Comparison of ENCODE assay signal across 24 cellular contexts in the genomic region with DNA sequence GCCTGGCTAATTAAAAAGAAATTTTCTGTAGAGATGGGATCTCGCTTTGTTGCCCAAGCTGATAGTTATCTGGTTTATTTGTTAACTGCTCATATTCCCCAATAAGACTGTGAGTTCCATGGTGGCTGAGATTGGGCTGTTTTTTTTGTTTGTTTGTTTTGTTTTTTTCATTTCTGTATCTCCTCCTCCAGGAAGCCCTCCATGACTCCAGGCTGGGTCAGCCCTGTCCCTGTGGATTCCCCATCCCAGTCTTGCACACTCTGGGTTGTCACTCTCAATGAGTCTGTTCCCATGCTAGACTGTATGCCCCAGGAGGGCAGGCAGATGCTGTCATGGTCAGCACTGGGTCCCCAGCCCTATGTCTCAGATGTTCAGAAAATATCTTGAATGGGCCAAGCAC. TPM values are rescaled to one million over a fixed set of nuclear protein-coding genes. Genes with fewer than 3 reads are reported as not detected.
DNase-seq lines count a peak whose midpoint lies in the region; ATAC-seq, FAIRE-seq and TF ChIP-seq lines count a peak whose summit lies in the region.
"Had no signal": no experiment of that assay in that cellular context is flagged by ENCODE, and none has a peak within 500 bp of the region (broad histone marks: within the 10 kb centered on the region; RNA-seq: fewer than 3 reads in every experiment).

No MANE protein-coding gene starts in this region.

- peak overlapping the region; percentile 19 for H3K4me3 Mint-ChIP-seq in activated T-helper 1 cell treated with anti-CD3 and anti-CD28 coated beads, Interleukin-12 subunit alpha, Interleukin-12 subunit beta, Interleukin-2, Interleukin-4 antibody, amounts not matched to agents 30 ng/mL and 10 ng/mL and 1 ng/mL, durations not matched to agents 14 hours and 24 hours and 36 hours
- H3K4me3 Mint-ChIP-seq: GM23338 had no signal

- ATAC-seq in HepG2: no peak
- ATAC-seq in right lobe of liver: no peak
- ATAC-seq: GM23338, HCT116 had no signal

- no peaks in the 10 kb centered on the region; a peak in 1 of 5 replicates for H3K27me3 ChIP-seq in HepG2 (ENCODE audit: control insufficient read depth in 1 of 2, insufficient read depth in 2 of 2, low read length in 2 of 2)
- H3K27me3 ChIP-seq in right lobe of liver: no peaks in the 10 kb centered on the region
- H3K27me3 ChIP-seq in parathyroid adenoma (ENCODE audit: control insufficient read depth, insufficient read depth, low read length): no peaks in the 10 kb centered on the region
- H3K27me3 ChIP-seq: BE2C had no signal

- FAIRE-seq in HepG2 (lab: Jason Lieb, UNC): no peak
- FAIRE-seq: GM12892, GM18507 had no signal

- no peaks in the 10 kb centered on the region for H4K20me1 ChIP-seq in HepG2 (ENCODE audit: insufficient read depth, low read length)

- TF ChIP-seq POLR2A in HepG2 (IDR thresholded peaks at IDR 0.05; ENCODE audit: insufficient read depth in 1 of 2, low read depth in 2 of 2, low read length in 2 of 2) (no peak), right lobe of liver (IDR thresholded peaks at IDR 0.05) (no peak)

- H3K9ac ChIP-seq in HepG2 (ENCODE audit: insufficient read depth, low read depth, low read length): no peak overlapping the region
- H3K9ac ChIP-seq in parathyroid adenoma: no peak overlapping the region

- H3K27ac Mint-ChIP-seq in activated T-helper 1 cell treated with anti-CD3 and anti-CD28 coated beads, Interleukin-12 subunit alpha, Interleukin-12 subunit beta, Interleukin-2, Interleukin-4 antibody, amounts not matched to agents 30 ng/mL and 10 ng/mL and 1 ng/mL, durations not matched to agents 14 hours and 24 hours and 36 hours: no peak overlapping the region
- H3K27ac Mint-ChIP-seq: CD4-positive, CD25-positive, alpha-beta regulatory T cell; GM23338 had no signal

- H3K9me3 ChIP-seq in HepG2 (ENCODE audit: low read length) (no peaks in the 10 kb centered on the region), right lobe of liver (no peaks in the 10 kb centered on the region), parathyroid adenoma (ENCODE audit: control insufficient read depth, low read length) (no peaks in the 10 kb centered on the region)
- H3K9me3 ChIP-seq: BE2C, Caco-2 had no signal

- intact Hi-C loops in HepG2 (cut with micrococcal nuclease; ENCODE audit: unreplicated experiment) (no loop called here), right lobe of liver (cut with DNase I) (loop anchor here in 1 of 2 donors (10.0 kb wide), 1 partner anchor 111 kb away; no protein-coding TSS in a partner anchor)
- intact Hi-C loops in activated T-helper 1 cell treated with anti-CD3 and anti-CD28 coated beads, Interleukin-12 subunit alpha, Interleukin-12 subunit beta, Interleukin-2, Interleukin-4 antibody, amounts not matched to agents 30 ng/mL and 10 ng/mL and 1 ng/mL, durations not matched to agents 14 hours and 24 hours and 36 hours (cut with micrococcal nuclease): no loop called here

- no peak overlapping the region for H3K4me2 ChIP-seq in HepG2 (ENCODE audit: low read depth, low read length)
- H3K4me2 ChIP-seq in parathyroid adenoma (ENCODE audit: low read length): peak overlapping the region; percentile 2
- H3K4me2 ChIP-seq: GM23338 had no signal

- 100% methylated on average over 1 of the region's 1 CpG for WGBS in HepG2 (ENCODE audit: low lambda C conversion rate)
- WGBS in right lobe of liver (ENCODE audit: insufficient coverage, low coverage, low lambda C conversion rate, missing lambda C conversion rate): 100% methylated on average over 1 of the region's 1 CpG

- CTCF ChIA-PET in HepG2 (lab: Yijun Ruan, JAX; ENCODE audit: low intra/inter-chr PET ratio, low total read pairs): no interaction called here

- H3K79me2 ChIP-seq in HepG2 (ENCODE audit: insufficient read depth, low read length): no peaks in the 10 kb centered on the region
- peaks cover 7% of the 10 kb centered on the region for H3K79me2 ChIP-seq in parathyroid adenoma

- H3K27me3 Mint-ChIP-seq in activated T-helper 1 cell treated with anti-CD3 and anti-CD28 coated beads, Interleukin-12 subunit alpha, Interleukin-12 subunit beta, Interleukin-2, Interleukin-4 antibody, amounts not matched to agents 30 ng/mL and 10 ng/mL and 1 ng/mL, durations not matched to agents 14 hours and 24 hours and 36 hours (ENCODE audit: insufficient read depth): no peaks in the 10 kb centered on the region
- H3K27me3 Mint-ChIP-seq: CD4-positive, CD25-positive, alpha-beta regulatory T cell had no signal

- H3K36me3 Mint-ChIP-seq in activated T-helper 1 cell treated with anti-CD3 and anti-CD28 coated beads, Interleukin-12 subunit alpha, Interleukin-12 subunit beta, Interleukin-2, Interleukin-4 antibody, amounts not matched to agents 30 ng/mL and 10 ng/mL and 1 ng/mL, durations not matched to agents 14 hours and 24 hours and 36 hours (ENCODE audit: low read depth): peaks cover 18% of the 10 kb centered on the region

- peaks cover 21% of the 10 kb centered on the region for H3K4me1 Mint-ChIP-seq in activated T-helper 1 cell treated with anti-CD3 and anti-CD28 coated beads, Interleukin-12 subunit alpha, Interleukin-12 subunit beta, Interleukin-2, Interleukin-4 antibody, amounts not matched to agents 30 ng/mL and 10 ng/mL and 1 ng/mL, durations not matched to agents 14 hours and 24 hours and 36 hours (ENCODE audit: low read depth)

- H3K36me3 ChIP-seq in HepG2 (replicated peaks in 1 of 2; ENCODE audit: control insufficient read depth in 1 of 2, insufficient read depth in 2 of 2, low read length in 2 of 2): no peaks in the 10 kb centered on the region
- no peaks in the 10 kb centered on the region for H3K36me3 ChIP-seq in right lobe of liver
- H3K36me3 ChIP-seq in parathyroid adenoma (ENCODE audit: control insufficient read depth, insufficient read depth, low read length): no peaks in the 10 kb centered on the region
- H3K36me3 ChIP-seq: BE2C had no signal

- TF ChIP-seq EP300 in HepG2 (IDR thresholded peaks at IDR 0.05; ENCODE audit: low read depth in 2 of 2, low read length in 2 of 2) (no peak), HepG2 (CRISPR knock-in tag; IDR thresholded peaks at IDR 0.05; ENCODE audit: borderline replicate concordance) (no peak)

- TF ChIP-seq RAD21 in HepG2 (CRISPR knock-in tag; IDR thresholded peaks at IDR 0.05): no peak

- no peak overlapping the region for H3K27ac ChIP-seq in HepG2 (ENCODE audit: extremely low read length, insufficient read depth, low read length)
- H3K27ac ChIP-seq in right lobe of liver: no peak overlapping the region
- H3K27ac ChIP-seq in parathyroid adenoma: peak overlapping the region; percentile 89

- no peak overlapping the region for H2AFZ ChIP-seq in HepG2 (ENCODE audit: low read length)
- H2AFZ ChIP-seq in parathyroid adenoma: no peak overlapping the region
- H2AFZ ChIP-seq: GM23338 had no signal

- TF ChIP-seq CTCF in HepG2 (CRISPR knock-in tag; IDR thresholded peaks at IDR 0.05) (no peak), right lobe of liver (IDR thresholded peaks at IDR 0.05) (no peak), parathyroid adenoma (IDR thresholded peaks at IDR 0.05) (no peak)

- in situ Hi-C loops in HepG2 (cut with HindIII; ENCODE audit: extremely low pct_ligation_motif_present, low pct_unique_long_range_greater_than_20kb): no loop called here

- no peaks in the 10 kb centered on the region for H3K9me3 Mint-ChIP-seq in activated T-helper 1 cell treated with anti-CD3 and anti-CD28 coated beads, Interleukin-12 subunit alpha, Interleukin-12 subunit beta, Interleukin-2, Interleukin-4 antibody, amounts not matched to agents 30 ng/mL and 10 ng/mL and 1 ng/mL, durations not matched to agents 14 hours and 24 hours and 36 hours
- H3K9me3 Mint-ChIP-seq: CD4-positive, CD25-positive, alpha-beta regulatory T cell; CD8-positive, alpha-beta memory T cell had no signal

- POLR2A ChIA-PET in HepG2 (lab: Yijun Ruan, JAX): no interaction called here

- DNase-seq in HepG2 (ENCODE audit: low spot score): no peak
- no peak for DNase-seq in right lobe of liver
- DNase-seq in activated T-helper 1 cell treated with anti-CD3 and anti-CD28 coated beads, Interleukin-12 subunit alpha, Interleukin-12 subunit beta, Interleukin-2, Interleukin-4 antibody, amounts not matched to agents 30 ng/mL and 10 ng/mL and 1 ng/mL, durations not matched to agents 14 hours and 24 hours and 36 hours (ENCODE audit: low spot score): no peak
- no peak for DNase-seq in NCI-H2029 treated with DMSO at 0.1 percent for 48 hours (lab: John Stamatoyannopoulos, UW)
- no peak for DNase-seq in COLO829 (ENCODE audit: low spot score)
- DNase-seq: ACHN; BE2C; C1 segment of cervical spinal cord; Caco-2; CD4-positive, CD25-positive, alpha-beta regulatory T cell; CD8-positive, alpha-beta memory T cell; DMS153; DMS79; GDM1; H7; IMR-90; KBM-7 had no signal

- peaks cover 33% of the 10 kb centered on the region for H3K4me1 ChIP-seq in HepG2 (ENCODE audit: insufficient read depth, low read length)
- peaks cover 0 to 9% (median 4%) of the 10 kb centered on the region in 4 donors for H3K4me1 ChIP-seq in right lobe of liver
- peaks cover 35% of the 10 kb centered on the region for H3K4me1 ChIP-seq in parathyroid adenoma
- H3K4me1 ChIP-seq: BE2C had no signal

- BruUV-seq in HepG2 (replicated peaks; lab: Mats Ljungman, UMichigan): no TSS peak

- H3K4me3 ChIP-seq in HepG2 (replicated peaks in 1 of 3; ENCODE audit: insufficient read depth in 1 of 3, low read depth in 2 of 3, low read length in 3 of 3) (no peak overlapping the region), right lobe of liver (no peak overlapping the region), parathyroid adenoma (ENCODE audit: low read depth, low read length) (no peak overlapping the region)
- H3K4me3 ChIP-seq: GM23338 had no signal

RNA-seq across cellular contexts. Expression of a gene that starts 2.9 kb away (rescaled TPM):
- total RNA-seq in HepG2 (2016; rRNA removed; fragmentation: Illumina TruSeq; extraction: Trizol): 7.3 and 7.6 TPM in 2 replicates
- 1.6 and 3.5 TPM in 2 replicates for total RNA-seq in HepG2 (2016; cell fraction: cytosol; rRNA removed; fragmentation: Illumina TruSeq; extraction: Trizol; ENCODE audit: low read depth)
- 4.2 and 9.1 TPM in 2 replicates for total RNA-seq in HepG2 (2016; cell fraction: insoluble cytoplasmic fraction; rRNA removed; fragmentation: Illumina TruSeq; extraction: Trizol)
- 2.2 and 3.2 TPM in 2 replicates for total RNA-seq in HepG2 (2016; cell fraction: membrane; rRNA removed; fragmentation: Illumina TruSeq; extraction: Trizol)
- total RNA-seq in HepG2 (2016; cell fraction: nucleus; rRNA removed; fragmentation: Illumina TruSeq; extraction: Trizol): 8.8 and 13.4 TPM in 2 replicates
- 12.9 and 16.6 TPM in 2 replicates for polyA plus RNA-seq in HepG2 (2011; rRNA removed)
- 7.9 and 8.5 TPM in 2 replicates for polyA plus RNA-seq in HepG2 (2011; cell fraction: cytosol; rRNA removed)
- 74.5 and 101 TPM in 2 replicates for polyA plus RNA-seq in HepG2 (2011; cell fraction: nucleus; rRNA removed)
- polyA plus RNA-seq in HepG2 (2012): 10.9 and 17.5 TPM in 2 replicates
- 0.88 and 1.0 TPM in 2 replicates for polyA plus RNA-seq in HepG2 (2016; cell fraction: cytosol; fragmentation: Illumina TruSeq; extraction: Trizol; ENCODE audit: low read depth)
- polyA plus RNA-seq in HepG2 (2016; cell fraction: insoluble cytoplasmic fraction; fragmentation: Illumina TruSeq; extraction: Trizol; ENCODE audit: low read depth): 3.1 and 4.1 TPM in 2 replicates
- polyA plus RNA-seq in HepG2 (2016; cell fraction: membrane; fragmentation: Illumina TruSeq; extraction: Trizol; ENCODE audit: low read depth): 1.2 and 3.4 TPM in 2 replicates
- 25.5 and 27.6 TPM in 2 replicates for polyA plus RNA-seq in HepG2 (2016; cell fraction: nucleus; fragmentation: Illumina TruSeq; extraction: Trizol; ENCODE audit: insufficient read depth, low read depth)
- 40.9 and 76.3 TPM in 2 replicates for polyA minus RNA-seq in HepG2 (2011; rRNA and poly(A)+ RNA removed; ENCODE audit: low replicate concordance)
- polyA minus RNA-seq in HepG2 (2011; cell fraction: cytosol; rRNA and poly(A)+ RNA removed): 13.7 and 15.5 TPM in 2 replicates
- 15.0 and 16.1 TPM in 2 replicates for polyA minus RNA-seq in HepG2 (2011; cell fraction: nucleus; rRNA and poly(A)+ RNA removed)
- total RNA-seq in right lobe of liver: 10 to 100 TPM; 12.6 to 19.7 (median 13.8) TPM
- 148 and 152 TPM in 2 replicates for total RNA-seq in activated T-helper 1 cell treated with anti-CD3 and anti-CD28 coated beads, Interleukin-12 subunit alpha, Interleukin-12 subunit beta, Interleukin-2, Interleukin-4 antibody, amounts not matched to agents 30 ng/mL and 10 ng/mL and 1 ng/mL, durations not matched to agents 14 hours and 24 hours and 36 hours

RNA-seq across cellular contexts. Expression of a gene that starts 31.7 kb away (rescaled TPM):
- total RNA-seq in HepG2 (2016; rRNA removed; fragmentation: Illumina TruSeq; extraction: Trizol) (0.15 TPM in 1 of 2 replicates, not detected in the other), right lobe of liver (under 1 TPM in 4 of 6 experiments, not detected in 2; 0.07 to 0.23 (median 0.18) TPM)
- not detected in 2 replicates for total RNA-seq in HepG2 (2016; cell fraction: cytosol; rRNA removed; fragmentation: Illumina TruSeq; extraction: Trizol; ENCODE audit: low read depth)
- not detected in 2 replicates for total RNA-seq in HepG2 (2016; cell fraction: insoluble cytoplasmic fraction; rRNA removed; fragmentation: Illumina TruSeq; extraction: Trizol)
- 0.07 TPM in 1 of 2 replicates, not detected in the other for total RNA-seq in HepG2 (2016; cell fraction: membrane; rRNA removed; fragmentation: Illumina TruSeq; extraction: Trizol)
- total RNA-seq in HepG2 (2016; cell fraction: nucleus; rRNA removed; fragmentation: Illumina TruSeq; extraction: Trizol): not detected in 2 replicates
- 1.2 and 1.7 TPM in 2 replicates for polyA plus RNA-seq in HepG2 (2011; rRNA removed)
- polyA plus RNA-seq in HepG2 (2011; cell fraction: cytosol; rRNA removed): 0.23 and 0.27 TPM in 2 replicates
- polyA plus RNA-seq in HepG2 (2011; cell fraction: nucleus; rRNA removed): 10.6 TPM in 2 replicates
- polyA plus RNA-seq in HepG2 (2012): 1.3 and 2.2 TPM in 2 replicates
- not detected in 2 replicates for polyA plus RNA-seq in HepG2 (2016; cell fraction: cytosol; fragmentation: Illumina TruSeq; extraction: Trizol; ENCODE audit: low read depth)
- not detected in 2 replicates for polyA plus RNA-seq in HepG2 (2016; cell fraction: insoluble cytoplasmic fraction; fragmentation: Illumina TruSeq; extraction: Trizol; ENCODE audit: low read depth)
- polyA plus RNA-seq in HepG2 (2016; cell fraction: membrane; fragmentation: Illumina TruSeq; extraction: Trizol; ENCODE audit: low read depth): not detected in 2 replicates
- polyA plus RNA-seq in HepG2 (2016; cell fraction: nucleus; fragmentation: Illumina TruSeq; extraction: Trizol; ENCODE audit: insufficient read depth, low read depth): 0.31 TPM in 2 replicates
- 0.47 and 2.5 TPM in 2 replicates for polyA minus RNA-seq in HepG2 (2011; rRNA and poly(A)+ RNA removed; ENCODE audit: low replicate concordance)
- polyA minus RNA-seq in HepG2 (2011; cell fraction: cytosol; rRNA and poly(A)+ RNA removed): 0.59 TPM in 1 of 2 replicates, not detected in the other
- 4.5 and 7.2 TPM in 2 replicates for polyA minus RNA-seq in HepG2 (2011; cell fraction: nucleus; rRNA and poly(A)+ RNA removed)
- 4.3 and 6.1 TPM in 2 replicates for total RNA-seq in activated T-helper 1 cell treated with anti-CD3 and anti-CD28 coated beads, Interleukin-12 subunit alpha, Interleukin-12 subunit beta, Interleukin-2, Interleukin-4 antibody, amounts not matched to agents 30 ng/mL and 10 ng/mL and 1 ng/mL, durations not matched to agents 14 hours and 24 hours and 36 hours
- total RNA-seq: Daoy, H7 had no signal

RNA-seq across cellular contexts. Expression of a gene that starts 34.3 kb away (rescaled TPM):
- total RNA-seq in HepG2 (2016; rRNA removed; fragmentation: Illumina TruSeq; extraction: Trizol) (not detected in 2 replicates), right lobe of liver (1 to 10 TPM in 4 of 6 experiments, under 1 TPM in 2; 0.83 to 3.1 (median 1.3) TPM)
- total RNA-seq in HepG2 (2016; cell fraction: cytosol; rRNA removed; fragmentation: Illumina TruSeq; extraction: Trizol; ENCODE audit: low read depth): not detected in 2 replicates
- total RNA-seq in HepG2 (2016; cell fraction: insoluble cytoplasmic fraction; rRNA removed; fragmentation: Illumina TruSeq; extraction: Trizol): not detected in 2 replicates
- total RNA-seq in HepG2 (2016; cell fraction: membrane; rRNA removed; fragmentation: Illumina TruSeq; extraction: Trizol): not detected in 2 replicates
- not detected in 2 replicates for total RNA-seq in HepG2 (2016; cell fraction: nucleus; rRNA removed; fragmentation: Illumina TruSeq; extraction: Trizol)
- 0.15 TPM in 1 of 2 replicates, not detected in the other for polyA plus RNA-seq in HepG2 (2011; rRNA removed)
- not detected in 2 replicates for polyA plus RNA-seq in HepG2 (2011; cell fraction: cytosol; rRNA removed)
- polyA plus RNA-seq in HepG2 (2011; cell fraction: nucleus; rRNA removed): not detected in 2 replicates
- not detected in 2 replicates for polyA plus RNA-seq in HepG2 (2012)
- polyA plus RNA-seq in HepG2 (2016; cell fraction: cytosol; fragmentation: Illumina TruSeq; extraction: Trizol; ENCODE audit: low read depth): not detected in 2 replicates
- polyA plus RNA-seq in HepG2 (2016; cell fraction: insoluble cytoplasmic fraction; fragmentation: Illumina TruSeq; extraction: Trizol; ENCODE audit: low read depth): not detected in 2 replicates
- not detected in 2 replicates for polyA plus RNA-seq in HepG2 (2016; cell fraction: membrane; fragmentation: Illumina TruSeq; extraction: Trizol; ENCODE audit: low read depth)
- polyA plus RNA-seq in HepG2 (2016; cell fraction: nucleus; fragmentation: Illumina TruSeq; extraction: Trizol; ENCODE audit: insufficient read depth, low read depth): not detected in 2 replicates
- 0.12 TPM in 1 of 2 replicates, not detected in the other for polyA minus RNA-seq in HepG2 (2011; rRNA and poly(A)+ RNA removed; ENCODE audit: low replicate concordance)
- not detected in 2 replicates for polyA minus RNA-seq in HepG2 (2011; cell fraction: cytosol; rRNA and poly(A)+ RNA removed)
- polyA minus RNA-seq in HepG2 (2011; cell fraction: nucleus; rRNA and poly(A)+ RNA removed): not detected in 2 replicates
- total RNA-seq in activated T-helper 1 cell treated with anti-CD3 and anti-CD28 coated beads, Interleukin-12 subunit alpha, Interleukin-12 subunit beta, Interleukin-2, Interleukin-4 antibody, amounts not matched to agents 30 ng/mL and 10 ng/mL and 1 ng/mL, durations not matched to agents 14 hours and 24 hours and 36 hours: not detected in 2 replicates
- total RNA-seq: A172; Caco-2; CD4-positive, CD25-positive, alpha-beta regulatory T cell; CD8-positive, alpha-beta memory T cell; Daoy; IMR-90 had no signal
- polyA plus RNA-seq: CD4-positive, CD25-positive, alpha-beta regulatory T cell; CD8-positive, alpha-beta memory T cell had no signal

RNA-seq across cellular contexts. Expression of a gene that starts 51.7 kb away (rescaled TPM):
- total RNA-seq in HepG2 (2016; rRNA removed; fragmentation: Illumina TruSeq; extraction: Trizol): 7.8 and 8.3 TPM in 2 replicates
- total RNA-seq in HepG2 (2016; cell fraction: cytosol; rRNA removed; fragmentation: Illumina TruSeq; extraction: Trizol; ENCODE audit: low read depth): 0.81 and 1.1 TPM in 2 replicates
- 9.0 and 9.2 TPM in 2 replicates for total RNA-seq in HepG2 (2016; cell fraction: insoluble cytoplasmic fraction; rRNA removed; fragmentation: Illumina TruSeq; extraction: Trizol)
- 3.3 and 3.4 TPM in 2 replicates for total RNA-seq in HepG2 (2016; cell fraction: membrane; rRNA removed; fragmentation: Illumina TruSeq; extraction: Trizol)
- total RNA-seq in HepG2 (2016; cell fraction: nucleus; rRNA removed; fragmentation: Illumina TruSeq; extraction: Trizol): 3.2 and 4.2 TPM in 2 replicates
- polyA plus RNA-seq in HepG2 (2011; rRNA removed): 16.6 and 17.7 TPM in 2 replicates
- polyA plus RNA-seq in HepG2 (2011; cell fraction: cytosol; rRNA removed): 13.1 and 15.8 TPM in 2 replicates
- polyA plus RNA-seq in HepG2 (2011; cell fraction: nucleus; rRNA removed): 7.5 and 8.6 TPM in 2 replicates
- polyA plus RNA-seq in HepG2 (2012): 5.2 and 7.4 TPM in 2 replicates
- polyA plus RNA-seq in HepG2 (2016; cell fraction: cytosol; fragmentation: Illumina TruSeq; extraction: Trizol; ENCODE audit: low read depth): 0.77 TPM in 2 replicates
- 10.0 and 10.6 TPM in 2 replicates for polyA plus RNA-seq in HepG2 (2016; cell fraction: insoluble cytoplasmic fraction; fragmentation: Illumina TruSeq; extraction: Trizol; ENCODE audit: low read depth)
- 1.6 and 2.3 TPM in 2 replicates for polyA plus RNA-seq in HepG2 (2016; cell fraction: membrane; fragmentation: Illumina TruSeq; extraction: Trizol; ENCODE audit: low read depth)
- polyA plus RNA-seq in HepG2 (2016; cell fraction: nucleus; fragmentation: Illumina TruSeq; extraction: Trizol; ENCODE audit: insufficient read depth, low read depth): 7.8 and 8.0 TPM in 2 replicates
- 21.3 and 30.2 TPM in 2 replicates for polyA minus RNA-seq in HepG2 (2011; rRNA and poly(A)+ RNA removed; ENCODE audit: low replicate concordance)
- 7.1 and 7.5 TPM in 2 replicates for polyA minus RNA-seq in HepG2 (2011; cell fraction: cytosol; rRNA and poly(A)+ RNA removed)
- polyA minus RNA-seq in HepG2 (2011; cell fraction: nucleus; rRNA and poly(A)+ RNA removed): 2.6 and 3.0 TPM in 2 replicates
- total RNA-seq in right lobe of liver: 10 to 100 TPM in 2 of 6 experiments, 1 to 10 TPM in 4; 6.7 to 18.1 (median 8.1) TPM
- 12.1 and 16.2 TPM in 2 replicates for total RNA-seq in activated T-helper 1 cell treated with anti-CD3 and anti-CD28 coated beads, Interleukin-12 subunit alpha, Interleukin-12 subunit beta, Interleukin-2, Interleukin-4 antibody, amounts not matched to agents 30 ng/mL and 10 ng/mL and 1 ng/mL, durations not matched to agents 14 hours and 24 hours and 36 hours

RNA-seq across cellular contexts. Expression of a gene that starts 55.5 kb away (rescaled TPM):
- total RNA-seq in HepG2 (2016; rRNA removed; fragmentation: Illumina TruSeq; extraction: Trizol): 485 and 593 TPM in 2 replicates
- 546 and 637 TPM in 2 replicates for total RNA-seq in HepG2 (2016; cell fraction: cytosol; rRNA removed; fragmentation: Illumina TruSeq; extraction: Trizol; ENCODE audit: low read depth)
- 493 and 623 TPM in 2 replicates for total RNA-seq in HepG2 (2016; cell fraction: insoluble cytoplasmic fraction; rRNA removed; fragmentation: Illumina TruSeq; extraction: Trizol)
- 348 and 425 TPM in 2 replicates for total RNA-seq in HepG2 (2016; cell fraction: membrane; rRNA removed; fragmentation: Illumina TruSeq; extraction: Trizol)
- total RNA-seq in HepG2 (2016; cell fraction: nucleus; rRNA removed; fragmentation: Illumina TruSeq; extraction: Trizol): 161 and 163 TPM in 2 replicates
- polyA plus RNA-seq in HepG2 (2011; rRNA removed): 284 and 299 TPM in 2 replicates
- polyA plus RNA-seq in HepG2 (2011; cell fraction: cytosol; rRNA removed): 310 and 320 TPM in 2 replicates
- polyA plus RNA-seq in HepG2 (2011; cell fraction: nucleus; rRNA removed): 64.5 and 68.4 TPM in 2 replicates
- polyA plus RNA-seq in HepG2 (2012): 162 and 279 TPM in 2 replicates
- 325 and 406 TPM in 2 replicates for polyA plus RNA-seq in HepG2 (2016; cell fraction: cytosol; fragmentation: Illumina TruSeq; extraction: Trizol; ENCODE audit: low read depth)
- polyA plus RNA-seq in HepG2 (2016; cell fraction: insoluble cytoplasmic fraction; fragmentation: Illumina TruSeq; extraction: Trizol; ENCODE audit: low read depth): 334 and 359 TPM in 2 replicates
- 194 and 247 TPM in 2 replicates for polyA plus RNA-seq in HepG2 (2016; cell fraction: membrane; fragmentation: Illumina TruSeq; extraction: Trizol; ENCODE audit: low read depth)
- polyA plus RNA-seq in HepG2 (2016; cell fraction: nucleus; fragmentation: Illumina TruSeq; extraction: Trizol; ENCODE audit: insufficient read depth, low read depth): 168 and 190 TPM in 2 replicates
- 51.2 and 102 TPM in 2 replicates for polyA minus RNA-seq in HepG2 (2011; rRNA and poly(A)+ RNA removed; ENCODE audit: low replicate concordance)
- polyA minus RNA-seq in HepG2 (2011; cell fraction: cytosol; rRNA and poly(A)+ RNA removed): 47.3 and 47.6 TPM in 2 replicates
- 25.2 and 32.9 TPM in 2 replicates for polyA minus RNA-seq in HepG2 (2011; cell fraction: nucleus; rRNA and poly(A)+ RNA removed)
- 10 to 100 TPM; 79.7 to 92.5 (median 88.2) TPM for total RNA-seq in right lobe of liver
- total RNA-seq in activated T-helper 1 cell treated with anti-CD3 and anti-CD28 coated beads, Interleukin-12 subunit alpha, Interleukin-12 subunit beta, Interleukin-2, Interleukin-4 antibody, amounts not matched to agents 30 ng/mL and 10 ng/mL and 1 ng/mL, durations not matched to agents 14 hours and 24 hours and 36 hours: 757 and 760 TPM in 2 replicates
